20 cellular contexts compared by ENCODE assay signal in genomic region chr17:57930239-57930638, GRCh38. TPM values are rescaled to one million over a fixed set of nuclear protein-coding genes. Genes with fewer than 3 reads are reported as not detected.
DNase-seq lines count a peak whose midpoint lies in the region; ATAC-seq and TF ChIP-seq lines count a peak whose summit lies in the region.
"Had no signal": no experiment of that assay in that cellular context is flagged by ENCODE, and none has a peak within 500 bp of the region (broad histone marks: within the 10 kb centered on the region; RNA-seq: fewer than 3 reads in every experiment).

No MANE protein-coding gene starts in this region.

- DNase-seq in SJSA1 (ENCODE audit: low read depth in 1 of 2, low spot score in 2 of 2) (no peak), endodermal cell (no peak), cortex of kidney (lab: John Stamatoyannopoulos, UW) (no peak), NCI-H524 treated with DMSO at 0.1 percent for 48 hours (lab: John Stamatoyannopoulos, UW) (no peak), GM20000 (ENCODE audit: low spot score) (no peak)
- DNase-seq: activated CD8-positive, alpha-beta memory T cell treated with anti-CD3 and anti-CD28 coated beads, Interleukin-2, amount 10 ng/mL, durations not matched to agents 7 days and 5 days; AML-193; H7; hippocampal formation; naive B cell; NCI-H1930; NCI-H510A treated with DMSO at 0.1 percent for 48 hours; stimulated activated CD4-positive, alpha-beta T cell treated with anti-CD3 and anti-CD28 coated beads, Interleukin-4, amount 100 ng/mL, for 1 hour had no signal

- H3K9me3 Mint-ChIP-seq in endodermal cell, result no peaks in the 10 kb centered on the region
- H3K9me3 Mint-ChIP-seq in nephron, result no peaks in the 10 kb centered on the region
- H3K9me3 Mint-ChIP-seq: activated naive CD4-positive, alpha-beta T cell treated with anti-CD3 and anti-CD28 coated beads, Interleukin-2, amount 50 U/mL, for 72 hours; naive B cell; stimulated activated naive CD8-positive, alpha-beta T cell treated with anti-CD3 and anti-CD28 coated beads, Interleukin-15, Interleukin-2, amounts not matched to agents 100 ng/mL and 50 ng/mL, for 24 hours had no signal

- no peaks in the 10 kb centered on the region for H3K36me3 Mint-ChIP-seq in endodermal cell (ENCODE audit: low read depth)
- H3K36me3 Mint-ChIP-seq in nephron (ENCODE audit: low read depth), result no peaks in the 10 kb centered on the region
- H3K36me3 Mint-ChIP-seq: activated CD8-positive, alpha-beta memory T cell treated with anti-CD3 and anti-CD28 coated beads, Interleukin-2, amount 10 ng/mL, durations not matched to agents 7 days and 5 days; activated naive CD4-positive, alpha-beta T cell treated with anti-CD3 and anti-CD28 coated beads, Interleukin-2, amount 50 U/mL, for 72 hours; naive B cell had no signal

- H3K27me3 ChIP-seq in SJSA1 (replicated peaks), result no peaks in the 10 kb centered on the region
- no peaks in the 10 kb centered on the region for H3K27me3 ChIP-seq in endodermal cell (ENCODE audit: control insufficient read depth, insufficient read depth, low read length, poor library complexity, severe bottlenecking)
- H3K27me3 ChIP-seq in subcutaneous abdominal adipose tissue (ENCODE audit: control insufficient read depth in 5 of 5, insufficient read depth in 4 of 5, low read length in 5 of 5), result no peaks in the 10 kb centered on the region

- WGBS in endodermal cell (ENCODE audit: insufficient coverage in 1 of 2, insufficient read length in 1 of 2), 2 experiments, result 93 to 97% methylated on average over 2 to 5 of the region's 5 CpGs

- H3K4me1 Mint-ChIP-seq in endodermal cell (peaks cover 53% of the 10 kb centered on the region), nephron (peaks cover 77% of the 10 kb centered on the region)
- H3K4me1 Mint-ChIP-seq: activated CD8-positive, alpha-beta memory T cell treated with anti-CD3 and anti-CD28 coated beads, Interleukin-2, amount 10 ng/mL, durations not matched to agents 7 days and 5 days had no signal

- H3K9ac ChIP-seq in endodermal cell (ENCODE audit: extremely low read depth, low read length, poor library complexity, severe bottlenecking) (no peak overlapping the region), subcutaneous abdominal adipose tissue (ENCODE audit: low read length in 5 of 5) (no peak overlapping the region)
- H3K9ac ChIP-seq: KMS-11 had no signal

- ATAC-seq in GM19452 (IDR thresholded peaks at IDR 0.05; ENCODE audit: unreplicated experiment), result no peak
- ATAC-seq: activated CD8-positive, alpha-beta memory T cell treated with anti-CD3 and anti-CD28 coated beads, Interleukin-2, amount 10 ng/mL, durations not matched to agents 7 days and 5 days; activated naive CD4-positive, alpha-beta T cell treated with anti-CD3 and anti-CD28 coated beads, Interleukin-2, amount 50 U/mL, for 72 hours had no signal

- H3K9me3 ChIP-seq in SJSA1 (replicated peaks) (no peaks in the 10 kb centered on the region), endodermal cell (ENCODE audit: control insufficient read depth, low read length) (no peaks in the 10 kb centered on the region), subcutaneous abdominal adipose tissue (ENCODE audit: control insufficient read depth in 5 of 5, low read length in 5 of 5) (no peaks in the 10 kb centered on the region)

- peaks cover 8% of the 10 kb centered on the region for H3K27me3 Mint-ChIP-seq in endodermal cell (ENCODE audit: insufficient read depth)
- peaks cover 3% of the 10 kb centered on the region for H3K27me3 Mint-ChIP-seq in nephron (ENCODE audit: low read depth)

- H3K27ac Mint-ChIP-seq in endodermal cell, result no peak overlapping the region
- peak overlapping the region; percentile 67 to 83 (median 73) for H3K27ac Mint-ChIP-seq in nephron
- H3K27ac Mint-ChIP-seq: activated CD8-positive, alpha-beta memory T cell treated with anti-CD3 and anti-CD28 coated beads, Interleukin-2, amount 10 ng/mL, durations not matched to agents 7 days and 5 days; activated naive CD4-positive, alpha-beta T cell treated with anti-CD3 and anti-CD28 coated beads, Interleukin-2, amount 50 U/mL, for 72 hours; naive B cell; stimulated activated naive CD8-positive, alpha-beta T cell treated with anti-CD3 and anti-CD28 coated beads, Interleukin-15, Interleukin-2, amounts not matched to agents 100 ng/mL and 50 ng/mL, for 24 hours had no signal

- H3K4me3 ChIP-seq in SJSA1 (no peak overlapping the region), endodermal cell (ENCODE audit: low read length) (no peak overlapping the region), subcutaneous abdominal adipose tissue (ENCODE audit: low read depth in 1 of 5, low read length in 5 of 5) (no peak overlapping the region)
- H3K4me3 ChIP-seq: skin epidermis had no signal

- no peak overlapping the region for H3K4me3 Mint-ChIP-seq in endodermal cell
- no peak overlapping the region for H3K4me3 Mint-ChIP-seq in nephron
- H3K4me3 Mint-ChIP-seq: activated CD8-positive, alpha-beta memory T cell treated with anti-CD3 and anti-CD28 coated beads, Interleukin-2, amount 10 ng/mL, durations not matched to agents 7 days and 5 days; naive B cell; stimulated activated naive CD8-positive, alpha-beta T cell treated with anti-CD3 and anti-CD28 coated beads, Interleukin-15, Interleukin-2, amounts not matched to agents 100 ng/mL and 50 ng/mL, for 24 hours had no signal

- peak overlapping the region; percentile 32 for H3K27ac ChIP-seq in SJSA1
- peak overlapping the region; percentile 14 for H3K27ac ChIP-seq in endodermal cell (ENCODE audit: low read depth, low read length)
- H3K27ac ChIP-seq in subcutaneous abdominal adipose tissue (ENCODE audit: low read depth, low read length), result peak overlapping the region; percentile 11
- H3K27ac ChIP-seq: KMS-11 had no signal

- H3K36me3 ChIP-seq in SJSA1, result peaks cover 19% of the 10 kb centered on the region
- H3K36me3 ChIP-seq in endodermal cell (ENCODE audit: control insufficient read depth, insufficient read depth, low read length), result no peaks in the 10 kb centered on the region
- no peaks in the 10 kb centered on the region for H3K36me3 ChIP-seq in subcutaneous abdominal adipose tissue (ENCODE audit: control insufficient read depth in 5 of 5, insufficient read depth in 5 of 5, low read length in 5 of 5)

- TF ChIP-seq CTCF in endodermal cell (conservative IDR thresholded peaks at IDR 0.05) (no peak), nephron (IDR thresholded peaks at IDR 0.05; ENCODE audit: unreplicated experiment in 3 of 3) (no peak), GM20000 (IDR thresholded peaks at IDR 0.05; ENCODE audit: extremely low read depth, missing control alignments) (no peak)

- H3K4me1 ChIP-seq in SJSA1 (replicated peaks) (peaks cover 47% of the 10 kb centered on the region), endodermal cell (ENCODE audit: control insufficient read depth, insufficient read depth, low read length) (peaks cover 13% of the 10 kb centered on the region), subcutaneous abdominal adipose tissue (ENCODE audit: control insufficient read depth in 5 of 5, insufficient read depth in 5 of 5, low read length in 5 of 5) (peaks cover 8 to 51% (median 49%) of the 10 kb centered on the region in 5 donors)

RNA-seq across cellular contexts. Expression of gene CUEDC1, which starts 25.0 kb away (rescaled TPM):
- total RNA-seq in SJSA1 (2014; rRNA removed; shearing (Covaris generic)), result 16.7 and 27.3 TPM in 2 replicates
- total RNA-seq in endodermal cell, result 10 to 100 TPM; 11.0 to 18.7 TPM
- polyA plus RNA-seq in endodermal cell (2013, experiment 1 of 2), result 43.5 TPM
- polyA plus RNA-seq in endodermal cell (2013, experiment 2 of 2), result 39.6 TPM
- total RNA-seq: activated CD8-positive, alpha-beta memory T cell treated with anti-CD3 and anti-CD28 coated beads, Interleukin-2, amount 10 ng/mL, durations not matched to agents 7 days and 5 days had no signal

RNA-seq across cellular contexts. Expression of gene VEZF1, which starts 57.8 kb away (rescaled TPM):
- 50.7 and 116 TPM in 2 replicates for total RNA-seq in SJSA1 (2014; rRNA removed; shearing (Covaris generic))
- total RNA-seq in endodermal cell, result 10 to 100 TPM; 50.3 to 59.3 TPM
- 143 TPM for polyA plus RNA-seq in endodermal cell (2013, experiment 1 of 2)
- 140 TPM for polyA plus RNA-seq in endodermal cell (2013, experiment 2 of 2)
